ENCODE assay signal across 29 cellular contexts in genomic region chr3:150631515-150632221, GRCh38.
"Had no signal": no experiment of that assay in that cellular context is flagged by ENCODE, and none has a peak within 500 bp of the region (broad histone marks: within the 10 kb centered on the region; RNA-seq: fewer than 3 reads in every experiment).

No MANE protein-coding gene starts in this region.

- H3K9me3 ChIP-seq: spleen, transverse colon, uterus had no signal

- H3K36me3 ChIP-seq: uterus had no signal

- ATAC-seq: left cardiac atrium had no signal

- DNase-seq: activated CD4-positive, CD25-positive, alpha-beta regulatory T cell treated with anti-CD3 and anti-CD28 coated beads, Interleukin-2, amount 50 U/mL, for 72 hours; activated CD8-positive, alpha-beta memory T cell treated with anti-CD3 and anti-CD28 coated beads for 24 hours; activated CD8-positive, alpha-beta memory T cell treated with anti-CD3 and anti-CD28 coated beads, Interleukin-2, amount 50 U/mL, for 48 hours; activated gamma-delta T cell; activated naive CD8-positive, alpha-beta T cell treated with anti-CD3 and anti-CD28 coated beads, Interleukin-2, amount 10 ng/mL, durations not matched to agents 7 days and 5 days; anterior cingulate cortex; central memory CD4-positive, alpha-beta T cell; dorsolateral prefrontal cortex; endodermal cell; foreskin melanocyte; glutamatergic neuron; hippocampal formation; left cardiac atrium; mesenchymal stem cell; nucleus accumbens; posterior cingulate gyrus; spleen; stimulated activated CD4-positive, alpha-beta T cell treated with anti-CD3 and anti-CD28 coated beads, Interleukin-4, amount 100 ng/mL, for 4 hours; stimulated activated naive CD4-positive, alpha-beta T cell; substantia nigra; T-helper 1 cell; T-helper 9 cell; transverse colon; uterus had no signal

- H3K4me3 Mint-ChIP-seq: activated naive CD8-positive, alpha-beta T cell treated with anti-CD3 and anti-CD28 coated beads, Interleukin-2, amount 10 ng/mL, durations not matched to agents 7 days and 5 days; brain; endodermal cell; nephron had no signal

- H3K9me3 Mint-ChIP-seq: activated naive CD8-positive, alpha-beta T cell treated with anti-CD3 and anti-CD28 coated beads, Interleukin-2, amount 10 ng/mL, durations not matched to agents 7 days and 5 days; endodermal cell; nephron had no signal

- H3K27me3 Mint-ChIP-seq: activated naive CD8-positive, alpha-beta T cell treated with anti-CD3 and anti-CD28 coated beads, Interleukin-2, amount 10 ng/mL, durations not matched to agents 7 days and 5 days had no signal

- H3K27ac ChIP-seq: dorsolateral prefrontal cortex, epithelial cell of prostate, spleen, transverse colon, uterus had no signal

- H3K27me3 ChIP-seq: dorsolateral prefrontal cortex, spleen, transverse colon, uterus had no signal

- H3K27ac Mint-ChIP-seq: activated naive CD8-positive, alpha-beta T cell treated with anti-CD3 and anti-CD28 coated beads, Interleukin-2, amount 10 ng/mL, durations not matched to agents 7 days and 5 days; brain; endodermal cell; nephron had no signal

- FAIRE-seq: colon, islet of Langerhans had no signal

- H3K4me1 ChIP-seq: uterus had no signal

- H3K4me3 ChIP-seq: dorsolateral prefrontal cortex, spleen, transverse colon, uterus had no signal
